ENCODE assay signal across 12 cellular contexts in the genomic region with DNA sequence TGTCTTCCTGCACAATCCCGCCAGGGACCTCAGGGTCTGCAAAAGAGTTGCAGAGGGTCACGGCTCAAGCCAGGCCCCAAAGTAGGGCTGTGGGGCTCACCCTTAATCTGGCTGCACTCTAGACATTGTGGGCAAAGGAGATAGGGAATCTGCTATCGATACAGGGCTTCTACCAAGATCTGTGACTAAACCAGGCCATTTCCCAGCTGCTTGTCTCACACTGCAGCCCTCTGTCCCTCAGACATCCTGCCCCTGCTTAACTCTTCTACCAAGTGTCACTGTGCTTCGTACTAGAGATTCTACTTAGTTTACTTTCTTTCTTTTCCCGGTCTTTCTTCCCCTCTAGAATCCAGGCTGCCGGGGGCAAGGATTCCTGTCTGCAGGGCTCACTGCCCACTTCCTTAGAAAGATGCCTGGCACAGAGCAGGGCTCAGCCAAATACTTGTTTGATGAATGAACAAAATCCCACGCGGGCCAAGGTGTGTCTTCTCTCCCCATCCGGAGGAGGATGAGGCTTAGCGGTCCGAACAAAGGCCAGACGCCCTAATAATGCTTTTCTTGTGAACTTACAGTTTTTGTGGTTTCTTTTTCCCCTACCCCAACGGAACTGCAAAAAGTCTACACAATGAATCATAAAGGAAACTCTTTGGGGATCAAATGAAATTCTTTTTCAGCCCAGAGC.
A peak's percentile ranks its signal among the peaks of the same experiment; 100 is the strongest.
DNase-seq lines count a peak whose midpoint lies in the region; ATAC-seq and TF ChIP-seq lines count a peak whose summit lies in the region.
"Had no signal": no experiment of that assay in that cellular context is flagged by ENCODE, and none has a peak within 500 bp of the region (broad histone marks: within the 10 kb centered on the region; RNA-seq: fewer than 3 reads in every experiment).

No MANE protein-coding gene starts in this region.

- H3K27ac ChIP-seq in CD8-positive, alpha-beta T cell (ENCODE audit: low read depth, low read length) = no peak overlapping the region
- H3K27ac ChIP-seq: body of pancreas had no signal

- ATAC-seq in HG03354 (IDR thresholded peaks at IDR 0.05; ENCODE audit: poor library complexity, severe bottlenecking, unreplicated experiment) = no peak
- ATAC-seq in CD8-positive, alpha-beta T cell = no peak
- ATAC-seq: body of pancreas, WTC11 had no signal

- DNase-seq in HFFc6 (peak; percentile 64), fibroblast of pulmonary artery (ENCODE audit: low read depth) (peak; percentile 30), midbrain (lab: John Stamatoyannopoulos, UW) (no peak), UCSD-AML1 (lab: John Stamatoyannopoulos, UW; ENCODE audit: unreplicated experiment) (no peak)
- no peak for DNase-seq in activated T-helper 2 cell treated with anti-CD3 and anti-CD28 coated beads, Interferon-gamma antibody, Interleukin-2, Interleukin-4, amounts not matched to agents 10 μg/mL and 5 μg/mL and 100 μg/mL, durations not matched to agents 14 hours and 24 hours and 36 hours (ENCODE audit: low spot score)
- DNase-seq in CD8-positive, alpha-beta T cell = no peak
- DNase-seq: body of pancreas, DND-41, NCI-H526, Right ventricle myocardium superior had no signal

- CTCF ChIA-PET in CD8-positive, alpha-beta T cell (lab: Charles Lee) = interaction anchor here (1.5 kb wide), 1 partner anchor 179 kb away, joined by 3 read pairs; no protein-coding TSS in a partner anchor

- H3K9me3 ChIP-seq in CD8-positive, alpha-beta T cell (ENCODE audit: low read length) = no peaks in the 10 kb centered on the region
- H3K9me3 ChIP-seq: body of pancreas had no signal

- H3K4me1 ChIP-seq in CD8-positive, alpha-beta T cell (ENCODE audit: insufficient read depth, low read length) = no peaks in the 10 kb centered on the region
- H3K4me1 ChIP-seq: body of pancreas had no signal

- H3K27ac Mint-ChIP-seq in HFFc6 = peak overlapping the region; percentile 60
- H3K27ac Mint-ChIP-seq in activated T-helper 2 cell treated with anti-CD3 and anti-CD28 coated beads, Interferon-gamma antibody, Interleukin-2, Interleukin-4, amounts not matched to agents 10 μg/mL and 5 μg/mL and 100 μg/mL, durations not matched to agents 14 hours and 24 hours and 36 hours = peak overlapping the region; percentile 6
- no peak overlapping the region for H3K27ac Mint-ChIP-seq in CD8-positive, alpha-beta T cell
- H3K27ac Mint-ChIP-seq: WTC11 had no signal

- no peaks in the 10 kb centered on the region for H3K27me3 ChIP-seq in CD8-positive, alpha-beta T cell (ENCODE audit: insufficient read depth, low read length)
- H3K27me3 ChIP-seq: body of pancreas had no signal

- intact Hi-C loops in activated T-helper 2 cell treated with anti-CD3 and anti-CD28 coated beads, Interferon-gamma antibody, Interleukin-2, Interleukin-4, amounts not matched to agents 10 μg/mL and 5 μg/mL and 100 μg/mL, durations not matched to agents 14 hours and 24 hours and 36 hours (cut with micrococcal nuclease) = no loop called here
- intact Hi-C loops in CD8-positive, alpha-beta T cell (cut with DNase I, micrococcal nuclease) = no loop called here

- TF ChIP-seq CTCF in HFFc6 (IDR thresholded peaks at IDR 0.05) (no peak), fibroblast of pulmonary artery (IDR thresholded peaks at IDR 0.05; ENCODE audit: low read length, missing control alignments) (no peak)
- no peak for TF ChIP-seq CTCF in CD8-positive, alpha-beta T cell (IDR thresholded peaks at IDR 0.05)

- no peaks in the 10 kb centered on the region for H3K36me3 ChIP-seq in CD8-positive, alpha-beta T cell (ENCODE audit: insufficient read depth, low read length)

- H3K4me3 ChIP-seq in fibroblast of pulmonary artery (replicated peaks; ENCODE audit: low read depth, low read length) = no peak overlapping the region
- H3K4me3 ChIP-seq in CD8-positive, alpha-beta T cell (ENCODE audit: low read depth, low read length) = no peak overlapping the region
- H3K4me3 ChIP-seq: body of pancreas had no signal

- H3K36me3 Mint-ChIP-seq in HFFc6 (ENCODE audit: low read depth) = no peaks in the 10 kb centered on the region
- no peaks in the 10 kb centered on the region for H3K36me3 Mint-ChIP-seq in activated T-helper 2 cell treated with anti-CD3 and anti-CD28 coated beads, Interferon-gamma antibody, Interleukin-2, Interleukin-4, amounts not matched to agents 10 μg/mL and 5 μg/mL and 100 μg/mL, durations not matched to agents 14 hours and 24 hours and 36 hours (ENCODE audit: low read depth)
- no peaks in the 10 kb centered on the region for H3K36me3 Mint-ChIP-seq in CD8-positive, alpha-beta T cell
- H3K36me3 Mint-ChIP-seq: WTC11 had no signal

- H3K4me1 Mint-ChIP-seq in HFFc6 (ENCODE audit: low read depth) = peaks cover 41% of the 10 kb centered on the region
- H3K4me1 Mint-ChIP-seq in activated T-helper 2 cell treated with anti-CD3 and anti-CD28 coated beads, Interferon-gamma antibody, Interleukin-2, Interleukin-4, amounts not matched to agents 10 μg/mL and 5 μg/mL and 100 μg/mL, durations not matched to agents 14 hours and 24 hours and 36 hours (ENCODE audit: low read depth) = peaks cover 5% of the 10 kb centered on the region
- no peaks in the 10 kb centered on the region for H3K4me1 Mint-ChIP-seq in CD8-positive, alpha-beta T cell (ENCODE audit: low read depth)
- H3K4me1 Mint-ChIP-seq: WTC11 had no signal

- peak overlapping the region; percentile 75 for H3K4me3 Mint-ChIP-seq in HFFc6
- H3K4me3 Mint-ChIP-seq in activated T-helper 2 cell treated with anti-CD3 and anti-CD28 coated beads, Interferon-gamma antibody, Interleukin-2, Interleukin-4, amounts not matched to agents 10 μg/mL and 5 μg/mL and 100 μg/mL, durations not matched to agents 14 hours and 24 hours and 36 hours (ENCODE audit: low read depth) = no peak overlapping the region
- H3K4me3 Mint-ChIP-seq in CD8-positive, alpha-beta T cell = no peak overlapping the region
- H3K4me3 Mint-ChIP-seq: WTC11 had no signal

- H3K27me3 Mint-ChIP-seq in HFFc6 (ENCODE audit: insufficient read depth) = peaks cover 8% of the 10 kb centered on the region
- H3K27me3 Mint-ChIP-seq in activated T-helper 2 cell treated with anti-CD3 and anti-CD28 coated beads, Interferon-gamma antibody, Interleukin-2, Interleukin-4, amounts not matched to agents 10 μg/mL and 5 μg/mL and 100 μg/mL, durations not matched to agents 14 hours and 24 hours and 36 hours (ENCODE audit: low read depth) = no peaks in the 10 kb centered on the region
- peaks cover 18% of the 10 kb centered on the region for H3K27me3 Mint-ChIP-seq in CD8-positive, alpha-beta T cell (ENCODE audit: low read depth)

- H3K9me3 Mint-ChIP-seq in HFFc6 = no peaks in the 10 kb centered on the region
- H3K9me3 Mint-ChIP-seq in activated T-helper 2 cell treated with anti-CD3 and anti-CD28 coated beads, Interferon-gamma antibody, Interleukin-2, Interleukin-4, amounts not matched to agents 10 μg/mL and 5 μg/mL and 100 μg/mL, durations not matched to agents 14 hours and 24 hours and 36 hours = no peaks in the 10 kb centered on the region
- H3K9me3 Mint-ChIP-seq in CD8-positive, alpha-beta T cell = no peaks in the 10 kb centered on the region
- H3K9me3 Mint-ChIP-seq: WTC11 had no signal

- POLR2A ChIA-PET in CD8-positive, alpha-beta T cell (lab: Charles Lee) = no interaction called here

Comparison
In these comparisons a context has a peak if more than half of its experiments do, and no peak if none do; other contexts are left out.
1. DNase-seq: peak in HFFc6 (single experiment) and fibroblast of pulmonary artery (single experiment); none in activated T-helper 2 cell treated with anti-CD3 and anti-CD28 coated beads, Interferon-gamma antibody, Interleukin-2, Interleukin-4, amounts not matched to agents 10 μg/mL and 5 μg/mL and 100 μg/mL, durations not matched to agents 14 hours and 24 hours and 36 hours (single experiment), midbrain (single experiment), UCSD-AML1 (single experiment) and CD8-positive, alpha-beta T cell (0 of 7).